In the genomic region with DNA sequence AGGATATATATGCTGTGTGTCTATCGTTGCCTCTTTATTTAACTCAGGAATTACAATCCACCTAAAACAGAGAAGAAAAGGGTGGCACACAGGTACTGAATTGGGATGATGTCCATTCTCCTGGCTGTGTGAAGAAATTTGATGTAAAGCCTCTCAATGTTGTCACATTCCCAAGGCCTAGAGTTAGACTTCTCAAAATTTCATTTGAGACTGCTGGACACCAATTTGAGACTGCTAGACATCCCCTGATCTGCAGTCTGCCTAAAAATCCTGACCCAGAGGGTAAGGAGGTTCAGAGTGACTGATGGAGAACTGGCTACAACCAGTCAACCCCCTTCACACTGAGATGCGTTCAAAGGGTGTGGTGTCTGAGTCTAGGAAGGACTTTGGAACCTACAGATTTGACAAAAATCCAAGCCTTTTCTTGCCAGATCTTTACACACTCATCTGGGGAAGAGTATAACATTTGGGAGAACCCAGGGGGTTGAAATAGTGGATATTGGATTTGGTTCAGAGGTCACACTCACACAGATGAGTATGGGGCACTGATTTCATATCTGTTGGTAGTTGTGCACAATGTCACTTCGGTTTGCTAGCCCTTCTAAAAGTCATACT, we compare ENCODE assay signal across 15 cellular contexts. TPM values are rescaled to one million over a fixed set of nuclear protein-coding genes. Genes with fewer than 3 reads are reported as not detected.
DNase-seq lines count a peak whose midpoint lies in the region; ATAC-seq, FAIRE-seq and TF ChIP-seq lines count a peak whose summit lies in the region.
"Had no signal": no experiment of that assay in that cellular context is flagged by ENCODE, and none has a peak within 500 bp of the region (broad histone marks: within the 10 kb centered on the region; RNA-seq: fewer than 3 reads in every experiment).

No MANE protein-coding gene starts in this region.

- H2AFZ ChIP-seq in K562 (ENCODE audit: low read depth, low read length) = peak overlapping the region; percentile 57; the same call in 1 of the 2 replicates
- H2AFZ ChIP-seq in mesenchymal stem cell (ENCODE audit: low read depth, low read length) = no peak overlapping the region

- H3K27me3 ChIP-seq in breast epithelium = peaks cover 0 to 84% of the 10 kb centered on the region in 2 donors
- no peaks in the 10 kb centered on the region for H3K27me3 ChIP-seq in K562 (ENCODE audit: control insufficient read depth in 2 of 2, insufficient read depth in 2 of 2, low read length in 2 of 2)
- no peaks in the 10 kb centered on the region for H3K27me3 ChIP-seq in mesenchymal stem cell (ENCODE audit: control insufficient read depth in 1 of 2, insufficient read depth in 1 of 2, low read length in 2 of 2)

- TF ChIP-seq POLR2A in breast epithelium (IDR thresholded peaks at IDR 0.05) = no peak
- no peak for TF ChIP-seq POLR2A in K562 (conservative IDR thresholded peaks at IDR 0.05)
- TF ChIP-seq POLR2A in lower leg skin (IDR thresholded peaks at IDR 0.05) = no peak

- no peak for FAIRE-seq in K562 (lab: Jason Lieb, UNC)
- FAIRE-seq: HepG2, HTR-8/SVneo had no signal

- H2BK12ac ChIP-seq in mesenchymal stem cell (ENCODE audit: low read length in 2 of 2) = peak overlapping the region in 1 of 2 experiments; percentile 45

- no peaks in the 10 kb centered on the region for H3K9me3 Mint-ChIP-seq in MCF 10A (ENCODE audit: unreplicated experiment)

- in situ Hi-C loops in K562 (cut with MboI) = no loop called here

- POLR2A ChIA-PET in MCF 10A (lab: Yijun Ruan, JAX) = no interaction called here
- POLR2A ChIA-PET in K562 (lab: Yijun Ruan, JAX) = interaction anchor here (1.8 kb wide), 1 partner anchor 13 kb away, joined by 7 read pairs; no protein-coding TSS in a partner anchor

- ATAC-seq in K562 = no peak
- no peak for ATAC-seq in GM19351 (IDR thresholded peaks at IDR 0.05; ENCODE audit: unreplicated experiment)
- ATAC-seq: HepG2 had no signal

- H3K9ac ChIP-seq in K562 (ENCODE audit: insufficient read depth in 1 of 2, low read depth in 2 of 2, low read length in 2 of 2) = no peak overlapping the region
- H3K9ac ChIP-seq in mesenchymal stem cell (ENCODE audit: low read length) = peak overlapping the region; percentile 7
- H3K9ac ChIP-seq: BLaER1 treated with 17β-estradiol and CSF1 and Interleukin-3, amounts not matched to agents 10 nM and 100 nM had no signal

- intact Hi-C loops in MCF 10A (cut with micrococcal nuclease) (no loop called here), breast epithelium (cut with DNase I; ENCODE audit: low total_unique reads) (loop anchor here (5.0 kb wide), 1 partner anchor 200 kb away; no protein-coding TSS in a partner anchor), K562 (cut with micrococcal nuclease) (no loop called here), lower leg skin (cut with DNase I; ENCODE audit: low total_unique reads) (no loop called here)

- WGBS in K562 (ENCODE audit: insufficient coverage, low coverage, missing lambda C conversion rate) = 27% methylated on average over 3 of the region's 3 CpGs
- 43% methylated on average over 1 of the region's 3 CpGs for WGBS in mesenchymal stem cell
- whole genome bisulfite sequencing in lower leg skin, 2 donors = 76 to 79% methylated on average over 3 of the region's 3 CpGs

- H3K79me1 ChIP-seq in mesenchymal stem cell (replicated peaks; ENCODE audit: low read length, poor library complexity, severe bottlenecking) = peaks cover 16% of the 10 kb centered on the region

- no peaks in the 10 kb centered on the region for H3K9me3 ChIP-seq in breast epithelium
- H3K9me3 ChIP-seq in K562 (replicated peaks; ENCODE audit: control insufficient read depth, insufficient read depth, low read depth, low read length) = no peaks in the 10 kb centered on the region; the same call in 1 of the 2 replicates
- no peaks in the 10 kb centered on the region for H3K9me3 ChIP-seq in mesenchymal stem cell (ENCODE audit: control insufficient read depth, low read length)
- H3K9me3 ChIP-seq: HAP-1 had no signal

- H3K4me2 ChIP-seq in K562 (ENCODE audit: insufficient read depth, low read length) (no peak overlapping the region), mesenchymal stem cell (ENCODE audit: low read length, poor library complexity, severe bottlenecking) (no peak overlapping the region)

- H3K36me3 Mint-ChIP-seq in MCF 10A (ENCODE audit: insufficient read depth, unreplicated experiment) = peaks cover 5% of the 10 kb centered on the region

- no peaks in the 10 kb centered on the region for H3K79me2 ChIP-seq in K562 (ENCODE audit: control insufficient read depth, insufficient read depth, low read length)

- no peak overlapping the region for H2BK15ac ChIP-seq in mesenchymal stem cell (ENCODE audit: low read depth, poor library complexity, severe bottlenecking)

- H3K27ac Mint-ChIP-seq in MCF 10A (ENCODE audit: low read depth, unreplicated experiment) = peak overlapping the region; percentile 44

- H3K23ac ChIP-seq in mesenchymal stem cell (ENCODE audit: low read length in 2 of 2) = no peak overlapping the region

- H3K36me3 ChIP-seq in breast epithelium (no peaks in the 10 kb centered on the region), K562 (ENCODE audit: control insufficient read depth, insufficient read depth, low read length) (no peaks in the 10 kb centered on the region), mesenchymal stem cell (ENCODE audit: control insufficient read depth in 1 of 2, insufficient read depth in 2 of 2, low read depth in 1 of 2, low read length in 2 of 2) (peaks cover 8 to 22% of the 10 kb centered on the region in 2 experiments)
- H3K36me3 ChIP-seq: HAP-1 had no signal

- H3K4me3 Mint-ChIP-seq in MCF 10A (ENCODE audit: unreplicated experiment) = no peak overlapping the region
- H3K4me3 Mint-ChIP-seq: CD4-positive, CD25-positive, alpha-beta regulatory T cell had no signal

- no peaks in the 10 kb centered on the region for H3K4me1 ChIP-seq in breast epithelium
- peaks cover 0 to 2% of the 10 kb centered on the region in 2 experiments; a peak in 1 of 5 replicates for H3K4me1 ChIP-seq in K562 (replicated peaks in 1 of 2; ENCODE audit: control insufficient read depth in 2 of 2, insufficient read depth in 2 of 2, low read length in 2 of 2)
- H3K4me1 ChIP-seq in mesenchymal stem cell (ENCODE audit: control insufficient read depth, insufficient read depth, low read depth, low read length) = peaks cover 14% of the 10 kb centered on the region
- H3K4me1 ChIP-seq: HAP-1 had no signal

- no peak overlapping the region for H4K91ac ChIP-seq in mesenchymal stem cell (ENCODE audit: low read length)

- peak overlapping the region; percentile 38 for H2AK5ac ChIP-seq in mesenchymal stem cell (ENCODE audit: low read length, severe bottlenecking)

- no peak for TF ChIP-seq RAD21 in K562 (CRISPR knock-in tag; conservative IDR thresholded peaks at IDR 0.05 in 1 of 2, IDR thresholded peaks at IDR 0.05 in 1 of 2)

- H3K4me1 Mint-ChIP-seq in MCF 10A (ENCODE audit: insufficient read depth, unreplicated experiment) = peaks cover 10% of the 10 kb centered on the region

- no peak for TF ChIP-seq EP300 in K562 (IDR thresholded peaks at IDR 0.05; ENCODE audit: low read length)

- DNase-seq in MCF 10A (ENCODE audit: unreplicated experiment) = no peak
- DNase-seq in breast epithelium (ENCODE audit: low spot score in 2 of 2) = no peak
- no peak for DNase-seq in K562 (ENCODE audit: extremely low read depth in 1 of 4, low spot score in 3 of 4)
- no peak for DNase-seq in mesenchymal stem cell
- no peak for DNase-seq in lower leg skin (ENCODE audit: low spot score in 2 of 2)
- DNase-seq in activated naive CD4-positive, alpha-beta T cell treated with anti-CD3 and anti-CD28 coated beads, Interleukin-2, amount 50 U/mL, for 16 hours = no peak
- DNase-seq: 8988T; CD4-positive, CD25-positive, alpha-beta regulatory T cell; DMS 273 treated with DMSO at 0.1 percent for 48 hours; GOT3 had no signal

- H2BK120ac ChIP-seq in mesenchymal stem cell (ENCODE audit: low read depth, low read length) = no peak overlapping the region

- H3K27ac ChIP-seq in breast epithelium = no peak overlapping the region
- H3K27ac ChIP-seq in K562 (ENCODE audit: extremely low read depth, low read depth, low read length) = no peak overlapping the region
- H3K27ac ChIP-seq in mesenchymal stem cell (ENCODE audit: low read length, poor library complexity, severe bottlenecking) = no peak overlapping the region
- H3K27ac ChIP-seq: BLaER1 treated with 17β-estradiol and CSF1 and Interleukin-3, amounts not matched to agents 10 nM and 100 nM had no signal

- no peak overlapping the region for H3K4ac ChIP-seq in mesenchymal stem cell (ENCODE audit: low read depth in 1 of 2, low read length in 2 of 2)

- H3K4me3 ChIP-seq in breast epithelium (no peak overlapping the region), K562 (no peak overlapping the region), mesenchymal stem cell (ENCODE audit: insufficient read depth in 1 of 2, low read depth in 1 of 2, low read length in 2 of 2) (no peak overlapping the region), lower leg skin (ENCODE audit: low read depth, poor library complexity, severe bottlenecking) (no peak overlapping the region)
- H3K4me3 ChIP-seq: BLaER1 treated with 17β-estradiol and CSF1 and Interleukin-3, amounts not matched to agents 10 nM and 100 nM; HAP-1 had no signal

- BruUV-seq in MCF 10A (replicated peaks; lab: Mats Ljungman, UMichigan) (no TSS peak), K562 (replicated peaks; lab: Mats Ljungman, UMichigan) (no TSS peak)

- TF ChIP-seq CTCF in MCF 10A (IDR thresholded peaks at IDR 0.05; ENCODE audit: unreplicated experiment) = no peak
- TF ChIP-seq CTCF in breast epithelium (IDR thresholded peaks at IDR 0.05) = no peak
- no peak for TF ChIP-seq CTCF in K562 (IDR thresholded peaks at IDR 0.05 in 2 of 3, conservative IDR thresholded peaks at IDR 0.05 in 1 of 3; ENCODE audit: insufficient read depth in 2 of 3, low read depth in 1 of 3, low read length in 3 of 3)
- TF ChIP-seq CTCF in lower leg skin (IDR thresholded peaks at IDR 0.05) = no peak

- no peaks in the 10 kb centered on the region for H4K20me1 ChIP-seq in K562 (replicated peaks; ENCODE audit: control insufficient read depth, insufficient read depth, low read length)
- H4K20me1 ChIP-seq: BLaER1 treated with 17β-estradiol and CSF1 and Interleukin-3, amounts not matched to agents 10 nM and 100 nM had no signal

- H3K9me1 ChIP-seq in K562 (ENCODE audit: control insufficient read depth, insufficient read depth, low read length) = no peaks in the 10 kb centered on the region

- H2BK5ac ChIP-seq in mesenchymal stem cell (ENCODE audit: low read depth, low read length, poor library complexity, severe bottlenecking) = no peak overlapping the region

- H3K27me3 Mint-ChIP-seq in MCF 10A (ENCODE audit: insufficient read depth, unreplicated experiment) = no peaks in the 10 kb centered on the region
- H3K27me3 Mint-ChIP-seq: CD4-positive, CD25-positive, alpha-beta regulatory T cell had no signal

- no peak overlapping the region for H3K18ac ChIP-seq in mesenchymal stem cell (ENCODE audit: low read depth in 1 of 2, low read length in 2 of 2)

- H4K8ac ChIP-seq in mesenchymal stem cell (ENCODE audit: low read length) = no peak overlapping the region

- H3K14ac ChIP-seq in mesenchymal stem cell (ENCODE audit: low read length in 2 of 2) = no peak overlapping the region

- CTCF ChIA-PET in MCF 10A (lab: Yijun Ruan, JAX) = interaction anchor here (1.0 kb wide), 1 partner anchor 8 kb away, joined by 3 read pairs; no protein-coding TSS in a partner anchor
- CTCF ChIA-PET in K562 (lab: Yijun Ruan, JAX; ENCODE audit: low intra/inter-chr PET ratio) = no interaction called here

RNA-seq across cellular contexts. Expression of a gene that starts 4.9 kb away (rescaled TPM):
- total RNA-seq in MCF 10A (2022) = 4.8 and 4.9 TPM in 2 replicates
- 1 to 10 TPM; 1.2 to 7.0 (median 5.9) TPM for total RNA-seq in breast epithelium
- total RNA-seq in K562 (2011; cell fraction: chromatin; rRNA removed; ENCODE audit: low replicate concordance) = not detected in 2 replicates
- not detected in 2 replicates for total RNA-seq in K562 (2011; cell fraction: nucleolus; rRNA removed)
- not detected in 2 replicates for total RNA-seq in K562 (2011; cell fraction: nucleoplasm; rRNA removed)
- not detected in 2 replicates for total RNA-seq in K562 (2014; rRNA removed)
- not detected in 2 replicates for total RNA-seq in K562 (2014; rRNA removed; fragmentation: Illumina TruSeq; extraction: Trizol)
- not detected in 2 replicates for total RNA-seq in K562 (2015; rRNA removed; fragmentation: Illumina TruSeq; extraction: Trizol)
- total RNA-seq in K562 (2021) = 0.07 and 0.40 TPM in 2 replicates
- not detected in 2 replicates for polyA plus RNA-seq in K562 (2011; rRNA removed)
- polyA plus RNA-seq in K562 (2011; cell fraction: cytosol; rRNA removed) = not detected in 2 replicates
- not detected in 2 replicates for polyA plus RNA-seq in K562 (2011; cell fraction: nucleus; rRNA removed)
- not detected in 2 replicates for polyA plus RNA-seq in K562 (2012)
- not detected in 2 replicates for polyA plus RNA-seq in K562 (2014; fragmentation: Illumina TruSeq; extraction: Trizol)
- polyA plus RNA-seq in K562 (2014; fragmentation: Nextera tagmentation; extraction: Ambion mirVana) = not detected
- not detected in 2 replicates for polyA plus RNA-seq in K562 (2014; rRNA removed)
- not detected in 2 replicates for polyA minus RNA-seq in K562 (2011; rRNA and poly(A)+ RNA removed)
- not detected in 2 replicates for polyA minus RNA-seq in K562 (2011; cell fraction: cytosol; rRNA and poly(A)+ RNA removed)
- not detected in 2 replicates for polyA minus RNA-seq in K562 (2011; cell fraction: nucleus; rRNA and poly(A)+ RNA removed)
- 2.1 TPM for polyA plus RNA-seq in mesenchymal stem cell (2013, experiment 1 of 2)
- 1.8 TPM for polyA plus RNA-seq in mesenchymal stem cell (2013, experiment 2 of 2)
- 1 to 10 TPM; 1.4 to 4.6 (median 3.9) TPM for total RNA-seq in lower leg skin
- total RNA-seq: HepG2 had no signal
